29 cellular contexts compared by ENCODE assay signal in the genomic region with DNA sequence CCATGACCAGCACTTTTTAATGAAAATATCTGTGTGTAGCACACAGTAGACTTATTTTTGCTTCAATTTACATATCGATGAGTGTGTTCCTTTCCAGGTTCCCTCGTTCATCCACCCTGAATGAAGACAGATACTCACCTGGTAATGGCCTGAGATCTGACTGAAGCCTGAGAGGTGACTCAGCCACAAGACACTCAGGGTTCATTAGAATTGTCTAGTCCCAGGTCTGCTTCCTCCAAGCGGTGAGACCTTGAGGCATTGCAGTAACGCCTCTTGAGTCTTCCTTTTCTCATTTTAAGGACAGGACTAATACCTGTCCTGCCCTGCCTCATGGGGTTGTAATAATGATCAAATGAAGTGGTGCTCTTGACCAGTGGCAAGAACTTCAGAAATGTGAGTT. TPM values are rescaled to one million over a fixed set of nuclear protein-coding genes. Genes with fewer than 3 reads are reported as not detected.
"Had no signal": no experiment of that assay in that cellular context is flagged by ENCODE, and none has a peak within 500 bp of the region (broad histone marks: within the 10 kb centered on the region; RNA-seq: fewer than 3 reads in every experiment).

No MANE protein-coding gene starts in this region.

- ATAC-seq: effector memory CD8-positive, alpha-beta T cell; gastrocnemius medialis; heart right ventricle; left cardiac atrium; left lung; left ventricle myocardium superior; lower lobe of right lung; naive thymus-derived CD4-positive, alpha-beta T cell had no signal

- H3K4me1 ChIP-seq: gastrocnemius medialis, left lung, lower lobe of right lung had no signal

- DNase-seq: dermis blood vessel endothelial cell; dorsolateral prefrontal cortex; effector CD8-positive, alpha-beta T cell; effector memory CD8-positive, alpha-beta T cell; endodermal cell; foreskin melanocyte; gastrocnemius medialis; glutamatergic neuron; head of caudate nucleus; heart right ventricle; hippocampal formation; kidney; kidney glomerular epithelial cell; left cardiac atrium; left lung; left ventricle myocardium superior; lower lobe of right lung; mesenchymal stem cell; midbrain; naive thymus-derived CD4-positive, alpha-beta T cell had no signal

- H3K27ac ChIP-seq: coronary artery, dorsolateral prefrontal cortex, esophagus muscularis mucosa, gastrocnemius medialis, heart right ventricle, left lung, lower lobe of right lung had no signal

- FAIRE-seq: colon, endometrium, islet of Langerhans, kidney had no signal

RNA-seq across cellular contexts. Expression of gene KCNK13, which starts 11.5 kb away (rescaled TPM):
- total RNA-seq: dermis blood vessel endothelial cell, fibroblast of lung, fibroblast of villous mesenchyme, gastrocnemius medialis, glomerular endothelial cell, lung microvascular endothelial cell had no signal
- polyA plus RNA-seq: fibroblast of lung; naive thymus-derived CD4-positive, alpha-beta T cell had no signal
